1 cellular context compared by ENCODE assay signal in genomic region chr1:43946244-43947060, GRCh38.
TF ChIP-seq lines count a peak whose summit lies in the region.

Gene IPO13 (plus strand): TSS chr1:43946950. CDS start chr1:43947601, 651 bp downstream.

TF ChIP-seq in K562, 482 proteins besides CTCF, POLR2A, EP300 and RAD21 (continued from another document and continues in another):
- TF ChIP-seq PATZ1 (CRISPR knock-in tag; IDR thresholded peaks at IDR 0.05; ENCODE audit: borderline replicate concordance) (no peak), KLF10 (CRISPR knock-in tag; IDR thresholded peaks at IDR 0.05) (no peak), RFX1 (IDR thresholded peaks at IDR 0.05) (no peak), RBM15 (IDR thresholded peaks at IDR 0.05; ENCODE audit: insufficient read depth, low read length) (no peak), ZHX1 (conservative IDR thresholded peaks at IDR 0.05; ENCODE audit: low read length) (no peak; the same call in 1 of the 2 replicates), ZNF347 (CRISPR knock-in tag; IDR thresholded peaks at IDR 0.05; ENCODE audit: low read depth) (no peak), HDAC8 (tag; IDR thresholded peaks at IDR 0.05) (peak; percentile 22; the same call in 1 of the 2 replicates), ZNF239 (CRISPR knock-in tag; IDR thresholded peaks at IDR 0.05) (no peak), ARID3B (CRISPR knock-in tag; IDR thresholded peaks at IDR 0.05; ENCODE audit: borderline replicate concordance) (no peak), TSHZ1 (CRISPR knock-in tag; IDR thresholded peaks at IDR 0.05) (no peak), NR1H2 (CRISPR knock-in tag; IDR thresholded peaks at IDR 0.05) (no peak; the same call in 1 of the 2 replicates), CBX8 (IDR thresholded peaks at IDR 0.05; ENCODE audit: borderline replicate concordance, extremely low read depth, low read depth, low read length, poor library complexity, severe bottlenecking) (no peak), ELK1 (CRISPR knock-in tag; IDR thresholded peaks at IDR 0.05) (no peak), ATF6 (CRISPR knock-in tag; IDR thresholded peaks at IDR 0.05) (no peak), ADNP (tag; IDR thresholded peaks at IDR 0.05) (no peak; the same call in 1 of the 2 replicates), PREB (CRISPR knock-in tag; IDR thresholded peaks at IDR 0.05) (0 out of 2 replicates have a peak, but pooled peaks have one; percentile 91), NFXL1 (CRISPR knock-in tag; IDR thresholded peaks at IDR 0.05) (no peak), TCFL5 (CRISPR knock-in tag; conservative IDR thresholded peaks at IDR 0.05) (no peak), MCM5 (IDR thresholded peaks at IDR 0.05; ENCODE audit: low read depth) (no peak), NR4A1 (CRISPR knock-in tag; IDR thresholded peaks at IDR 0.05) (no peak), NR4A1 (tag; IDR thresholded peaks at IDR 0.05) (peak; percentile 91), GABPA (tag; conservative IDR thresholded peaks at IDR 0.05; ENCODE audit: low read depth) (peak; percentile 85), ZNF77 (CRISPR knock-in tag; IDR thresholded peaks at IDR 0.05) (no peak), HDAC1 (IDR thresholded peaks at IDR 0.05) (peak in 1 of 2 experiments; percentile 97; a peak in 2 of 4 replicates), RCOR1 (IDR thresholded peaks at IDR 0.05; ENCODE audit: borderline replicate concordance in 1 of 2, low read depth in 2 of 2, low read length in 2 of 2) (peak; percentile 26 to 42; a peak in 2 of 4 replicates), TAF9B (IDR thresholded peaks at IDR 0.05; ENCODE audit: partially characterized antibody) (no peak), RBBP5 (IDR thresholded peaks at IDR 0.05; ENCODE audit: borderline replicate concordance, insufficient read depth, low read length, poor library complexity, severe bottlenecking) (peak; percentile 88), ZSCAN29 (IDR thresholded peaks at IDR 0.05) (no peak), GTF2F1 (IDR thresholded peaks at IDR 0.05; ENCODE audit: low read depth, low read length) (no peak), ZNF41 (CRISPR knock-in tag; conservative IDR thresholded peaks at IDR 0.05) (no peak), THRA (IDR thresholded peaks at IDR 0.05) (no peak), OTX1 (CRISPR knock-in tag; IDR thresholded peaks at IDR 0.05) (peak; percentile 63; the same call in 1 of the 2 replicates), HMGN3 (IDR thresholded peaks at IDR 0.05; ENCODE audit: borderline replicate concordance, extremely low read depth, insufficient read length, low read depth, low read length) (peak; percentile 63), BRF2 (IDR thresholded peaks at IDR 0.05; ENCODE audit: borderline replicate concordance, insufficient read depth, insufficient read length) (no peak), ZBTB17 (CRISPR knock-in tag; IDR thresholded peaks at IDR 0.05) (peak; percentile 68; the same call in 1 of the 2 replicates), U2AF2 (optimal IDR thresholded peaks at IDR 0.05; ENCODE audit: low read depth, low read length) (no peak), SLC30A9 (CRISPR knock-in tag; IDR thresholded peaks at IDR 0.05) (no peak), TAF15 (IDR thresholded peaks at IDR 0.05; ENCODE audit: low read depth, low read length) (peak; percentile 50; the same call in 1 of the 2 replicates)
